In the genomic region with DNA sequence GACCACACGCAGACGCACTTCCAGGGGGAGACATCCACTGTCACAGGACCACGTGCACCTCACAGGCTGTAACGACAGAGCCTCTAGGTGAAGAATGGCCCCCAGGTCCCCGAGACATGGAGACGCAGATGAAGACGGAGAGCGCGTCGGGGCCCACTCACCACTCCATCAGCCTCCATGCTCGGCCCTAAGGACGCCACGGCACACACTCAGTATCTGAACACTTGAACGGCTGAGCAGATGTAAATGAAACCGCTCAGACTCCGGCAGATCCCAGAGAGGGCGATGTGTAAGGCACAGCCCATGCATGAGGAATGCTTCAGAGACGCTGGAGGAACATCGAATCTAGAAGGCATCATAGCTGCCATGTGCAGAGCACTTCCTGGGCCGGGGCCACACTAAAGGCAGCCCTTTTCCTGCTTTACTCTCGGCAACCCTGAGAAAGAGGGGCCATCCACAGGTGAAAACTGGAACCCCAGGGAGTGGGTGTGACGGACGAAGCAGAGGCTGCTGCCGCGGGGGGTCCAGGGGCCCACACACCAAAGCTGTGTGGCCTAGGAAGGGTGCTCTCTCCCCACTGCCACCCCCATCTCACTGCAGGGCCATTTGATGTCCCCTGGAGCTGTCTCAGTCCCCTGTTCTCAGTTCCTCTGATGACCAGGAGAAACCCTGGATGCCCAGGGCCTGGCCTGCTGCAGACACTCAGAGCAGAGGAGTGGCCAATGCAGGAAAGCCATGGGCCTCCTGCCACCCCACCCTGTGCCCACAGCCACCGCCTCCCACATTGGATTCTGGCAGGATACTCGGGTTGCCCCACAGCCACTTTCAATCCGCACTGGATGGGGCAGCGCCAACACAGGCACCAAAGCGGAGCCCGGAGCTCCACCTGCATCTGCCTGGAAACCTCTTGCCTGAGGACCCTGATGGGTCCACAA, we compare ENCODE assay signal across 15 cellular contexts.
"Had no signal": no experiment of that assay in that cellular context is flagged by ENCODE, and none has a peak within 500 bp of the region (broad histone marks: within the 10 kb centered on the region; RNA-seq: fewer than 3 reads in every experiment).

No MANE protein-coding gene starts in this region.

- H3K4me3 ChIP-seq: adrenal gland, ovary, skin epidermis had no signal

- H3K27ac Mint-ChIP-seq: activated CD4-positive, alpha-beta memory T cell treated with anti-CD3 and anti-CD28 coated beads for 36 hours; immature natural killer cell had no signal

- H3K9me3 ChIP-seq: adrenal gland, ovary had no signal

- H3K9me3 Mint-ChIP-seq: activated CD4-positive, alpha-beta memory T cell treated with anti-CD3 and anti-CD28 coated beads for 36 hours; neural crest cell had no signal

- H3K36me3 ChIP-seq: adrenal gland, ovary had no signal

- H3K27me3 ChIP-seq: adrenal gland, ovary had no signal

- ATAC-seq: left cardiac atrium had no signal

- H3K27me3 Mint-ChIP-seq: activated CD4-positive, alpha-beta memory T cell treated with anti-CD3 and anti-CD28 coated beads for 36 hours had no signal

- H3K27ac ChIP-seq: adrenal gland, ovary, skin epidermis had no signal

- H3K4me3 Mint-ChIP-seq: activated CD4-positive, alpha-beta memory T cell treated with anti-CD3 and anti-CD28 coated beads for 36 hours; immature natural killer cell; neural crest cell had no signal

- H3K4me1 ChIP-seq: adrenal gland had no signal

- DNase-seq: activated CD4-positive, alpha-beta memory T cell treated with anti-CD3 and anti-CD28 coated beads for 36 hours; activated CD4-positive, CD25-positive, alpha-beta regulatory T cell treated with anti-CD3 and anti-CD28 coated beads, Interleukin-2, amount 50 U/mL, for 72 hours; activated naive CD4-positive, alpha-beta T cell; activated T-cell treated with anti-CD3 and anti-CD28 coated beads, Interleukin-2, amount 50 U/mL, for 48 hours; adrenal gland; caudate nucleus; immature natural killer cell; mesendoderm; ovary; SIG-M5; substantia nigra; trophoblast cell had no signal
